In genomic region chr1:183577897-183578470, GRCh38 we compare ENCODE assay signal across 23 cellular contexts. TPM values are rescaled to one million over a fixed set of nuclear protein-coding genes. Genes with fewer than 3 reads are reported as not detected.
DNase-seq lines count a peak whose midpoint lies in the region; ATAC-seq and TF ChIP-seq lines count a peak whose summit lies in the region.
"Had no signal": no experiment of that assay in that cellular context is flagged by ENCODE, and none has a peak within 500 bp of the region (broad histone marks: within the 10 kb centered on the region; RNA-seq: fewer than 3 reads in every experiment).

No MANE protein-coding gene starts in this region.

- no peak for ATAC-seq in HG03565 (IDR thresholded peaks at IDR 0.05; ENCODE audit: unreplicated experiment)
- ATAC-seq: activated T-cell treated with anti-CD3 and anti-CD28 coated beads, Interleukin-2, amount 50 U/mL, for 4 hours; esophagus mucosa had no signal

- no peaks in the 10 kb centered on the region for H3K27me3 Mint-ChIP-seq in CD14-positive monocyte (ENCODE audit: low read depth in 3 of 3)
- peaks cover 2% of the 10 kb centered on the region for H3K27me3 Mint-ChIP-seq in activated CD4-positive, alpha-beta memory T cell treated with anti-CD3 and anti-CD28 coated beads, Interleukin-2, amount 10 ng/mL, durations not matched to agents 7 days and 5 days
- H3K27me3 Mint-ChIP-seq: stimulated activated naive CD8-positive, alpha-beta T cell treated with anti-CD3 and anti-CD28 coated beads, Interleukin-15, Interleukin-2, amounts not matched to agents 100 ng/mL and 50 ng/mL, for 24 hours had no signal

- intact Hi-C loops in CD14-positive monocyte (cut with micrococcal nuclease): loop anchor here in 1 of 2 donors (5.0 kb wide), 1 partner anchor 34 kb away; no protein-coding TSS in a partner anchor

- peaks cover 92% of the 10 kb centered on the region for H3K4me1 ChIP-seq in BLaER1
- H3K4me1 ChIP-seq: prostate gland had no signal

- DNase-seq in CD14-positive monocyte (ENCODE audit: low spot score) (no peak), NOMO-1 treated with DMSO at 0.1 percent for 48 hours (lab: John Stamatoyannopoulos, UW; ENCODE audit: unreplicated experiment) (peak; percentile 53), mesenteric fat pad (ENCODE audit: low spot score) (peak; percentile 81), NCI-H2081 treated with DMSO at 0.1 percent for 48 hours (lab: John Stamatoyannopoulos, UW) (no peak)
- no peak for DNase-seq in activated CD4-positive, alpha-beta memory T cell treated with anti-CD3 and anti-CD28 coated beads, Interleukin-2, amount 10 ng/mL, durations not matched to agents 7 days and 5 days
- DNase-seq: activated CD8-positive, alpha-beta memory T cell treated with anti-CD3 and anti-CD28 coated beads for 24 hours; activated naive CD4-positive, alpha-beta T cell treated with anti-CD3 and anti-CD28 coated beads, Interleukin-2, amount 50 U/mL, for 16 hours; activated T-cell treated with anti-CD3 and anti-CD28 coated beads, Interleukin-2, amount 50 U/mL, for 4 hours; effector CD4-positive, alpha-beta T cell; NCI-H1417; NCI-H510A treated with DMSO at 0.1 percent for 48 hours; RPMI8226; SK-N-SH; small intestine; T1000 had no signal

- H3K36me3 Mint-ChIP-seq in CD14-positive monocyte: peaks cover 82 to 96% of the 10 kb centered on the region in 2 donors
- peaks cover 10% of the 10 kb centered on the region for H3K36me3 Mint-ChIP-seq in activated CD4-positive, alpha-beta memory T cell treated with anti-CD3 and anti-CD28 coated beads, Interleukin-2, amount 10 ng/mL, durations not matched to agents 7 days and 5 days (ENCODE audit: low read depth)

- no peak overlapping the region; the same call in 1 of the 2 replicates for H3K4me3 ChIP-seq in BLaER1
- H3K4me3 ChIP-seq: ascending aorta, lung, prostate gland, tibial nerve had no signal

- H3K9ac ChIP-seq in BLaER1: peak overlapping the region; percentile 17
- H3K9ac ChIP-seq: SK-N-SH had no signal

- no peak overlapping the region for H3K4me3 Mint-ChIP-seq in CD14-positive monocyte
- no peak overlapping the region for H3K4me3 Mint-ChIP-seq in activated CD4-positive, alpha-beta memory T cell treated with anti-CD3 and anti-CD28 coated beads, Interleukin-2, amount 10 ng/mL, durations not matched to agents 7 days and 5 days
- H3K4me3 Mint-ChIP-seq: activated T-cell treated with anti-CD3 and anti-CD28 coated beads, Interleukin-2, amount 50 U/mL, for 4 hours; stimulated activated naive CD8-positive, alpha-beta T cell treated with anti-CD3 and anti-CD28 coated beads, Interleukin-15, Interleukin-2, amounts not matched to agents 100 ng/mL and 50 ng/mL, for 24 hours had no signal

- CTCF ChIA-PET in activated CD4-positive, alpha-beta memory T cell treated with anti-CD3 and anti-CD28 coated beads, Interleukin-2, amount 10 ng/mL, durations not matched to agents 7 days and 5 days (lab: Charles Lee): interaction anchor here (1.2 to 4.3 kb wide), 3 partner anchors 11 to 48 kb away, joined by 3 to 25 read pairs (median 3); partner anchors contain the start of gene NCF2

- peak overlapping the region; percentile 93 for H3K27ac ChIP-seq in BLaER1
- H3K27ac ChIP-seq: prostate gland had no signal

- no peaks in the 10 kb centered on the region for H3K27me3 ChIP-seq in BLaER1
- H3K27me3 ChIP-seq: ascending aorta, tibial nerve had no signal

- no peak for TF ChIP-seq CTCF in CD14-positive monocyte (IDR thresholded peaks at IDR 0.05)

- peak overlapping the region; percentile 25 to 88 (median 75) for H3K27ac Mint-ChIP-seq in CD14-positive monocyte
- H3K27ac Mint-ChIP-seq in activated CD4-positive, alpha-beta memory T cell treated with anti-CD3 and anti-CD28 coated beads, Interleukin-2, amount 10 ng/mL, durations not matched to agents 7 days and 5 days: no peak overlapping the region
- H3K27ac Mint-ChIP-seq: stimulated activated naive CD8-positive, alpha-beta T cell treated with anti-CD3 and anti-CD28 coated beads, Interleukin-15, Interleukin-2, amounts not matched to agents 100 ng/mL and 50 ng/mL, for 24 hours had no signal

- H3K4me2 ChIP-seq in BLaER1: peak overlapping the region; percentile 68
- H3K4me2 ChIP-seq: SK-N-SH had no signal

- POLR2A ChIA-PET in activated CD4-positive, alpha-beta memory T cell treated with anti-CD3 and anti-CD28 coated beads, Interleukin-2, amount 10 ng/mL, durations not matched to agents 7 days and 5 days (lab: Charles Lee): interaction anchor here (0.7 to 2.6 kb wide), 3 partner anchors 11 to 96 kb away, joined by 3 to 10 read pairs (median 3); no protein-coding TSS in a partner anchor

- H3K36me3 ChIP-seq in BLaER1: no peaks in the 10 kb centered on the region
- H3K36me3 ChIP-seq: ascending aorta, prostate gland, tibial nerve had no signal

- H4K20me1 ChIP-seq in BLaER1: no peaks in the 10 kb centered on the region

- peaks cover 0 to 1% (median 0%) of the 10 kb centered on the region in 7 donors for H3K9me3 Mint-ChIP-seq in CD14-positive monocyte
- no peaks in the 10 kb centered on the region for H3K9me3 Mint-ChIP-seq in activated CD4-positive, alpha-beta memory T cell treated with anti-CD3 and anti-CD28 coated beads, Interleukin-2, amount 10 ng/mL, durations not matched to agents 7 days and 5 days
- H3K9me3 Mint-ChIP-seq: activated T-cell treated with anti-CD3 and anti-CD28 coated beads, Interleukin-2, amount 50 U/mL, for 4 hours; stimulated activated naive CD8-positive, alpha-beta T cell treated with anti-CD3 and anti-CD28 coated beads, Interleukin-15, Interleukin-2, amounts not matched to agents 100 ng/mL and 50 ng/mL, for 24 hours had no signal

- no peaks in the 10 kb centered on the region for H3K9me3 ChIP-seq in BLaER1
- H3K9me3 ChIP-seq: ascending aorta, prostate gland, SK-N-SH, tibial nerve had no signal

- H3K4me1 Mint-ChIP-seq in CD14-positive monocyte: peaks cover 48% of the 10 kb centered on the region
- H3K4me1 Mint-ChIP-seq in activated CD4-positive, alpha-beta memory T cell treated with anti-CD3 and anti-CD28 coated beads, Interleukin-2, amount 10 ng/mL, durations not matched to agents 7 days and 5 days: peaks cover 19% of the 10 kb centered on the region

RNA-seq across cellular contexts. Expression of gene NCF2, which starts 12.3 kb away (rescaled TPM):
- polyA plus RNA-seq in CD14-positive monocyte: 100 to 1,000 TPM; 557 to 697 TPM
- total RNA-seq in mesenteric fat pad: 40.8 TPM
- total RNA-seq in activated CD4-positive, alpha-beta memory T cell treated with anti-CD3 and anti-CD28 coated beads, Interleukin-2, amount 10 ng/mL, durations not matched to agents 7 days and 5 days: 10 to 100 TPM; 21.5 to 23.0 TPM

RNA-seq across cellular contexts. Expression of gene ARPC5, which starts 57.6 kb away (rescaled TPM):
- polyA plus RNA-seq in CD14-positive monocyte: 1,000 to 10,000 TPM; 1,064 to 1,089 TPM
- total RNA-seq in mesenteric fat pad: 109 TPM
- 100 to 1,000 TPM; 233 to 235 TPM for total RNA-seq in activated CD4-positive, alpha-beta memory T cell treated with anti-CD3 and anti-CD28 coated beads, Interleukin-2, amount 10 ng/mL, durations not matched to agents 7 days and 5 days

Comparison
In these comparisons a context has a peak if more than half of its experiments do, and no peak if none do; other contexts are left out.
1. DNase-seq: peak in NOMO-1 treated with DMSO at 0.1 percent for 48 hours (single experiment) and mesenteric fat pad (single experiment); none in CD14-positive monocyte (single experiment), NCI-H2081 treated with DMSO at 0.1 percent for 48 hours (single experiment) and activated CD4-positive, alpha-beta memory T cell treated with anti-CD3 and anti-CD28 coated beads, Interleukin-2, amount 10 ng/mL, durations not matched to agents 7 days and 5 days (single experiment).